Comparison of ENCODE assay signal across 8 cellular contexts in genomic region chr19:48871471-48872181, GRCh38. TPM values are rescaled to one million over a fixed set of nuclear protein-coding genes. Genes with fewer than 3 reads are reported as not detected.
DNase-seq lines count a peak whose midpoint lies in the region; ATAC-seq and TF ChIP-seq lines count a peak whose summit lies in the region.
"Not testable (repeated sequence)": the region's sequence is repeated elsewhere in the genome, so short reads cannot be mapped to it uniquely, and the experiment has no call there.
"Had no signal": no experiment of that assay in that cellular context is flagged by ENCODE, and none has a peak within 500 bp of the region (broad histone marks: within the 10 kb centered on the region; RNA-seq: fewer than 3 reads in every experiment).

No MANE protein-coding gene starts in this region.

- H3K36me3 ChIP-seq in SK-N-MC (ENCODE audit: insufficient read depth, low read length) (peaks cover 30% of the 10 kb centered on the region), ascending aorta (peaks cover 19 to 36% of the 10 kb centered on the region in 2 donors), stomach (peaks cover 22 to 35% (median 28%) of the 10 kb centered on the region in 4 donors)

- ATAC-seq in natural killer cell treated with Interleukin-12 subunit alpha and Interleukin-12 subunit beta and Interleukin-15 and Interleukin-18, amount 100 ng/mL, for 72 hours, result not testable (repeated sequence)

- H3K36me3 Mint-ChIP-seq in natural killer cell treated with Interleukin-12 subunit alpha and Interleukin-12 subunit beta and Interleukin-15 and Interleukin-18, amount 100 ng/mL, for 72 hours, result peaks cover 34% of the 10 kb centered on the region

- peak overlapping the region; percentile 99 for H3K27ac Mint-ChIP-seq in natural killer cell treated with Interleukin-12 subunit alpha and Interleukin-12 subunit beta and Interleukin-15 and Interleukin-18, amount 100 ng/mL, for 72 hours

- WGBS in stomach, 5 donors, result 46 to 66% (median 59%) methylated on average over 24 to 31 of the region's 31 CpGs

- H3K9me3 ChIP-seq in SK-N-MC (ENCODE audit: low read depth, low read length); ascending aorta; stomach: not testable (repeated sequence)

- not testable (repeated sequence) for H3K27me3 Mint-ChIP-seq in natural killer cell treated with Interleukin-12 subunit alpha and Interleukin-12 subunit beta and Interleukin-15 and Interleukin-18, amount 100 ng/mL, for 72 hours

- H3K9me3 Mint-ChIP-seq in natural killer cell treated with Interleukin-12 subunit alpha and Interleukin-12 subunit beta and Interleukin-15 and Interleukin-18, amount 100 ng/mL, for 72 hours, result not testable (repeated sequence)

- H3K4me1 ChIP-seq in ascending aorta, result peaks cover 10 to 26% of the 10 kb centered on the region in 2 donors
- peaks cover 57 to 67% (median 65%) of the 10 kb centered on the region in 4 donors for H3K4me1 ChIP-seq in stomach

- not testable (repeated sequence) for TF ChIP-seq CTCF in ascending aorta (IDR thresholded peaks at IDR 0.05); foreskin fibroblast (IDR thresholded peaks at IDR 0.05; ENCODE audit: low read depth, low read length); stomach (IDR thresholded peaks at IDR 0.05)

- peak overlapping the region; percentile 100 for H3K4me3 Mint-ChIP-seq in natural killer cell treated with Interleukin-12 subunit alpha and Interleukin-12 subunit beta and Interleukin-15 and Interleukin-18, amount 100 ng/mL, for 72 hours

- peak; percentile 18 for DNase-seq in DMS53 (lab: John Stamatoyannopoulos, UW)
- not testable (repeated sequence) for DNase-seq in SK-N-MC (ENCODE audit: low read depth, low spot score); ascending aorta (ENCODE audit: low spot score in 2 of 2); foreskin fibroblast; natural killer cell treated with Interleukin-12 subunit alpha and Interleukin-12 subunit beta and Interleukin-15 and Interleukin-18, amount 100 ng/mL, for 72 hours (ENCODE audit: low spot score); stomach

- H3K4me1 Mint-ChIP-seq in natural killer cell treated with Interleukin-12 subunit alpha and Interleukin-12 subunit beta and Interleukin-15 and Interleukin-18, amount 100 ng/mL, for 72 hours (ENCODE audit: low read depth in 2 of 2), result peaks cover 41 to 45% of the 10 kb centered on the region in 2 donors

- not testable (repeated sequence) for TF ChIP-seq POLR2A in stomach (IDR thresholded peaks at IDR 0.05)

- H3K4me3 ChIP-seq in SK-N-MC, result peak overlapping the region; percentile 90
- H3K4me3 ChIP-seq in ascending aorta, result peak overlapping the region; percentile 91 to 99
- H3K4me3 ChIP-seq in foreskin fibroblast (ENCODE audit: low read depth in 1 of 2, low read length in 2 of 2), result peak overlapping the region; percentile 13 to 99
- peak overlapping the region; percentile 73 to 100 (median 96) for H3K4me3 ChIP-seq in stomach

- TF ChIP-seq EP300 in stomach (IDR thresholded peaks at IDR 0.05), result not testable (repeated sequence)

- not testable (repeated sequence) for H3K9ac ChIP-seq in SK-N-MC (ENCODE audit: insufficient read length)

- H3K27me3 ChIP-seq in ascending aorta, stomach: not testable (repeated sequence)

- H3K27ac ChIP-seq in SK-N-MC (peak overlapping the region; percentile 70), ascending aorta (peak overlapping the region; percentile 100), stomach (peak overlapping the region; percentile 58 to 100 (median 100))

- intact Hi-C loops in ascending aorta (cut with DNase I), result loop anchor here (1.0 to 2.0 kb wide), 2 partner anchors 29 to 77 kb away; partner anchors contain the start of gene NUCB1
- intact Hi-C loops in stomach (cut with DNase I; ENCODE audit: low total_unique reads), result not testable (repeated sequence)

RNA-seq across cellular contexts. Expression of gene PPP1R15A, which starts 0.6 kb away (rescaled TPM):
- total RNA-seq in ascending aorta, result 142 TPM
- 100 to 1,000 TPM in 1 of 2 donors, 10 to 100 TPM in 1; 74.1 to 111 TPM for total RNA-seq in natural killer cell treated with Interleukin-12 subunit alpha and Interleukin-12 subunit beta and Interleukin-15 and Interleukin-18, amount 100 ng/mL, for 72 hours
- 100 to 1,000 TPM in 1 of 5 donors, 10 to 100 TPM in 4; 14.6 to 107 (median 35.1) TPM for total RNA-seq in stomach
- polyA plus RNA-seq in stomach, result 10 to 100 TPM; 34.6 to 59.8 (median 37.1) TPM

RNA-seq across cellular contexts. Expression of gene PLEKHA4, which starts 3.2 kb away (rescaled TPM):
- total RNA-seq in ascending aorta (237 TPM), stomach (10 to 100 TPM in 2 of 5 donors, 1 to 10 TPM in 3; 1.7 to 35.6 (median 4.8) TPM)
- total RNA-seq in natural killer cell treated with Interleukin-12 subunit alpha and Interleukin-12 subunit beta and Interleukin-15 and Interleukin-18, amount 100 ng/mL, for 72 hours, result 1 to 10 TPM; 3.8 to 5.4 TPM
- polyA plus RNA-seq in stomach, result 10 to 100 TPM; 30.1 to 85.0 (median 75.3) TPM

RNA-seq across cellular contexts. Expression of gene TULP2, which starts 26.9 kb away (rescaled TPM):
- not detected for total RNA-seq in ascending aorta
- not detected for total RNA-seq in natural killer cell treated with Interleukin-12 subunit alpha and Interleukin-12 subunit beta and Interleukin-15 and Interleukin-18, amount 100 ng/mL, for 72 hours
- total RNA-seq in stomach, result 1 to 10 TPM in 2 of 5 donors, not detected in 3; 1.2 to 1.3 TPM
- not detected for polyA plus RNA-seq in stomach
- total RNA-seq: HT-29, left lobe of liver had no signal

RNA-seq across cellular contexts. Expression of gene NUCB1, which starts 28.5 kb away (rescaled TPM):
- total RNA-seq in ascending aorta (505 TPM), stomach (100 to 1,000 TPM; 117 to 503 (median 135) TPM)
- 100 to 1,000 TPM; 213 to 270 TPM for total RNA-seq in natural killer cell treated with Interleukin-12 subunit alpha and Interleukin-12 subunit beta and Interleukin-15 and Interleukin-18, amount 100 ng/mL, for 72 hours
- 100 to 1,000 TPM in 1 of 3 donors, 10 to 100 TPM in 2; 68.9 to 118 (median 91.5) TPM for polyA plus RNA-seq in stomach

RNA-seq across cellular contexts. Expression of gene HSD17B14, which starts 35.3 kb away (rescaled TPM):
- total RNA-seq in ascending aorta (9.8 TPM), stomach (10 to 100 TPM in 2 of 5 donors, 1 to 10 TPM in 2, not detected in 1; 2.8 to 41.4 (median 17.3) TPM)
- total RNA-seq in natural killer cell treated with Interleukin-12 subunit alpha and Interleukin-12 subunit beta and Interleukin-15 and Interleukin-18, amount 100 ng/mL, for 72 hours, result under 1 TPM in 1 of 2 donors, not detected in 1; 0.26 TPM
- polyA plus RNA-seq in stomach, result 1 to 10 TPM; 5.4 to 9.8 (median 9.4) TPM
- total RNA-seq: HT-29 had no signal
